ENCODE assay signal across 8 cellular contexts in genomic region chr9:92634712-92635605, GRCh38. TPM values are rescaled to one million over a fixed set of nuclear protein-coding genes. Genes with fewer than 3 reads are reported as not detected.
A peak's percentile ranks its signal among the peaks of the same experiment; 100 is the strongest.
DNase-seq lines count a peak whose midpoint lies in the region; ATAC-seq and TF ChIP-seq lines count a peak whose summit lies in the region.

No MANE protein-coding gene starts in this region.

- H3K9me3 Mint-ChIP-seq in osteocyte (ENCODE audit: unreplicated experiment) = peaks cover 3% of the 10 kb centered on the region

- WGBS in transverse colon (ENCODE audit: low coverage in 1 of 2), 2 donors = 68 to 69% methylated on average over 5 to 35 of the region's 35 CpGs

- H3K36me3 Mint-ChIP-seq in osteocyte (ENCODE audit: unreplicated experiment) = peaks cover 35% of the 10 kb centered on the region

- no peak for TF ChIP-seq EP300 in transverse colon (IDR thresholded peaks at IDR 0.05; ENCODE audit: low read depth)

- no peak overlapping the region for H3K4me3 ChIP-seq in transverse colon

- no peak for TF ChIP-seq POLR2A in transverse colon (IDR thresholded peaks at IDR 0.05)

- ATAC-seq in HG03469 (IDR thresholded peaks at IDR 0.05; ENCODE audit: unreplicated experiment) = no peak

- peak; percentile 98 for TF ChIP-seq CTCF in osteocyte (IDR thresholded peaks at IDR 0.05)
- TF ChIP-seq CTCF in transverse colon (IDR thresholded peaks at IDR 0.05) = peak; percentile 88 to 95 (median 93)

- DNase-seq in GM03348 (ENCODE audit: low spot score) (peak; percentile 90), HT1080 (ENCODE audit: low read depth) (peak; percentile 57), SK-MEL-5 (ENCODE audit: low read depth, low spot score) (peak; percentile 79), globus pallidus (ENCODE audit: low spot score) (peak; percentile 62), osteocyte (ENCODE audit: extremely low spot score, unreplicated experiment) (peak; percentile 92), transverse colon (peak; percentile 77)
- peak; percentile 19 to 41 (median 24) for DNase-seq in activated naive CD4-positive, alpha-beta T cell (lab: John Stamatoyannopoulos, UW)

- H3K9me3 ChIP-seq in transverse colon = no peaks in the 10 kb centered on the region

- H3K4me1 ChIP-seq in transverse colon = peaks cover 0 to 2% (median 0%) of the 10 kb centered on the region in 4 donors

- H3K4me1 Mint-ChIP-seq in osteocyte (ENCODE audit: unreplicated experiment) = peaks cover 20% of the 10 kb centered on the region

- intact Hi-C loops in transverse colon (cut with DNase I; ENCODE audit: low total_unique reads) = loop anchor here (5.0 kb wide), 1 partner anchor 303 kb away; no protein-coding TSS in a partner anchor

- H3K27ac Mint-ChIP-seq in osteocyte (ENCODE audit: unreplicated experiment) = peak overlapping the region; percentile 79

- in situ Hi-C loops in SK-MEL-5 (cut with HindIII; ENCODE audit: low pct_unique_long_range_greater_than_20kb, low sequenced_read_pairs) (no loop called here), transverse colon (cut with MboI; ENCODE audit: low pct_ligation_motif_present in 1 of 4, low pct_unique_long_range_greater_than_20kb in 1 of 4, low sequenced_read_pairs in 3 of 4) (loop anchor here (10.0 to 25.0 kb wide), 6 partner anchors 130 to 500 kb away; no protein-coding TSS in a partner anchor)

- H3K36me3 ChIP-seq in transverse colon = peaks cover 0 to 28% (median 11%) of the 10 kb centered on the region in 4 donors

- no peaks in the 10 kb centered on the region for H3K27me3 Mint-ChIP-seq in osteocyte (ENCODE audit: unreplicated experiment)

- no peak overlapping the region for H3K4me3 Mint-ChIP-seq in osteocyte (ENCODE audit: unreplicated experiment)

- no peak overlapping the region for H3K27ac ChIP-seq in transverse colon

- no peaks in the 10 kb centered on the region for H3K27me3 ChIP-seq in transverse colon

RNA-seq across cellular contexts. Expression of gene IPPK, which starts 35.0 kb away (rescaled TPM):
- total RNA-seq in HT1080 (2014; rRNA removed; shearing (Covaris generic)) = 21.5 and 25.0 TPM in 2 replicates
- 17.2 and 21.7 TPM in 2 replicates for polyA plus RNA-seq in HT1080 (2015; cell fraction: cytosol; rRNA removed)
- 39.0 and 48.2 TPM in 2 replicates for polyA plus RNA-seq in HT1080 (2015; cell fraction: nucleus; rRNA removed)
- total RNA-seq in SK-MEL-5 (2014; rRNA removed; shearing (Covaris generic)) = 14.8 and 17.9 TPM in 2 replicates
- 10.6 and 18.8 TPM in 2 replicates for polyA plus RNA-seq in SK-MEL-5 (2015; cell fraction: cytosol; rRNA removed)
- polyA plus RNA-seq in SK-MEL-5 (2015; cell fraction: nucleus; rRNA removed) = 20.2 and 21.1 TPM in 2 replicates
- total RNA-seq in osteocyte (6.4 and 7.4 TPM in 2 replicates), transverse colon (10 to 100 TPM in 2 of 4 donors, 1 to 10 TPM in 2; 6.2 to 12.2 (median 10.1) TPM)

Comparison
In these comparisons a context has a peak if more than half of its experiments do, and no peak if none do; other contexts are left out.
1. DNase-seq: peak in every context shown above with its lines; median percentile 92 in osteocyte; 90 in GM03348; 79 in SK-MEL-5; 77 in transverse colon; 62 in globus pallidus; 57 in HT1080; 24 in activated naive CD4-positive, alpha-beta T cell.